3 cellular contexts compared by ENCODE assay signal in genomic region chr3:157335198-157335597, GRCh38.
TF ChIP-seq lines count a peak whose summit lies in the region.

No MANE protein-coding gene starts in this region.

TF ChIP-seq in SK-N-SH, 30 proteins besides CTCF, POLR2A, EP300 and RAD21:
- TF ChIP-seq NFIC (IDR thresholded peaks at IDR 0.05; ENCODE audit: borderline replicate concordance): no peak
- no peak for TF ChIP-seq MAX (IDR thresholded peaks at IDR 0.05; ENCODE audit: low read depth)
- TF ChIP-seq YY1 (IDR thresholded peaks at IDR 0.05; ENCODE audit: low read depth): no peak
- no peak for TF ChIP-seq FOXJ3 (CRISPR knock-in tag; IDR thresholded peaks at IDR 0.05)
TF ChIP-seq in SK-N-SH: peak in this region for 0.

TF ChIP-seq in SK-N-SH treated with all-trans-retinoic acid at 6 μM for 48 hours, 23 proteins besides CTCF, POLR2A, EP300 and RAD21:
- TF ChIP-seq CSRNP3 (CRISPR knock-in tag; IDR thresholded peaks at IDR 0.05) (no peak), PPARA (CRISPR knock-in tag; IDR thresholded peaks at IDR 0.05; ENCODE audit: borderline replicate concordance) (no peak), PATZ1 (CRISPR knock-in tag; IDR thresholded peaks at IDR 0.05; ENCODE audit: borderline replicate concordance) (no peak), BACH2 (CRISPR knock-in tag; IDR thresholded peaks at IDR 0.05; ENCODE audit: borderline replicate concordance) (no peak), RARB (CRISPR knock-in tag; IDR thresholded peaks at IDR 0.05) (no peak), ZFP3 (CRISPR knock-in tag; IDR thresholded peaks at IDR 0.05) (no peak), ZNF8 (CRISPR knock-in tag; IDR thresholded peaks at IDR 0.05) (no peak), POU6F1 (CRISPR knock-in tag; IDR thresholded peaks at IDR 0.05; ENCODE audit: borderline replicate concordance, low read depth) (no peak), SNAI2 (CRISPR knock-in tag; IDR thresholded peaks at IDR 0.05) (no peak)
TF ChIP-seq in SK-N-SH treated with all-trans-retinoic acid at 6 μM for 48 hours: peak in this region for 0.

TF ChIP-seq in H1, 55 proteins besides CTCF, POLR2A, EP300 and RAD21:
- TF ChIP-seq KDM1A (IDR thresholded peaks at IDR 0.05; ENCODE audit: borderline replicate concordance, low read length): no peak
- TF ChIP-seq TAF1 (IDR thresholded peaks at IDR 0.05; ENCODE audit: low read depth, low read length): no peak
- no peak for TF ChIP-seq TAF7 (optimal IDR thresholded peaks at IDR 0.05; ENCODE audit: borderline replicate concordance, low read depth, low read length)
- TF ChIP-seq ZNF274 (IDR thresholded peaks at IDR 0.05; ENCODE audit: borderline replicate concordance, extremely low read depth, low read length): no peak
- TF ChIP-seq EGR1 (IDR thresholded peaks at IDR 0.05; ENCODE audit: borderline replicate concordance, low read depth, low read length): no peak
- no peak for TF ChIP-seq PHF8 (conservative IDR thresholded peaks at IDR 0.05; ENCODE audit: low read depth, low read length)
- TF ChIP-seq JUND (IDR thresholded peaks at IDR 0.05; ENCODE audit: low read length): no peak
